In genomic region chr19:10418281-10419199, GRCh38 we compare ENCODE assay signal across 8 cellular contexts. TPM values are rescaled to one million over a fixed set of nuclear protein-coding genes. Genes with fewer than 3 reads are reported as not detected.
DNase-seq lines count a peak whose midpoint lies in the region; ATAC-seq and TF ChIP-seq lines count a peak whose summit lies in the region.

No MANE protein-coding gene starts in this region.

- peaks cover 54% of the 10 kb centered on the region for H3K4me1 ChIP-seq in CD4-positive, CD25-positive, alpha-beta regulatory T cell (ENCODE audit: control insufficient read depth, insufficient read depth, low read length, poor library complexity, severe bottlenecking)
- H3K4me1 ChIP-seq in HEK293 (ENCODE audit: control insufficient read depth, insufficient read depth, low read length) (0 out of 2 replicates have a peak, but pooled peaks cover 8% of the 10 kb centered on the region), adrenal gland (replicated peaks in 1 of 2) (peaks cover 0 to 20% of the 10 kb centered on the region in 2 donors)

- intact Hi-C loops in activated CD4-positive, alpha-beta memory T cell treated with anti-CD3 and anti-CD28 coated beads for 36 hours (cut with micrococcal nuclease), result loop anchor here (1.0 kb wide), 1 partner anchor 18 kb away; no protein-coding TSS in a partner anchor
- intact Hi-C loops in adrenal gland (cut with DNase I), result no loop called here

- CTCF ChIA-PET in HEK293 (lab: Yijun Ruan, JAX), result interaction anchor here (0.6 to 9.1 kb wide), 18 partner anchors 9 to 1670 kb away, joined by 3 to 193 read pairs (median 3); partner anchors contain the start of genes CDC37, ICAM1, QTRT1 and RAVER1
- CTCF ChIA-PET in activated CD4-positive, alpha-beta memory T cell treated with anti-CD3 and anti-CD28 coated beads for 36 hours (lab: Charles Lee), result interaction anchor here (1.3 to 27.2 kb wide), 7 partner anchors 7 to 158 kb away, joined by 5 to 836 read pairs (median 16); partner anchors contain the start of genes CDC37, ICAM1, ICAM5 and PDE4A

- H3K9me3 ChIP-seq in CD4-positive, CD25-positive, alpha-beta regulatory T cell (ENCODE audit: control insufficient read depth in 2 of 2, low read length in 2 of 2), result no peaks in the 10 kb centered on the region
- H3K9me3 ChIP-seq in HEK293 (ENCODE audit: control insufficient read depth, insufficient read depth, low read depth, low read length), result no peaks in the 10 kb centered on the region
- no peaks in the 10 kb centered on the region for H3K9me3 ChIP-seq in adrenal gland (replicated peaks in 1 of 3)

- peak overlapping the region; percentile 56 to 86 (median 73) for H3K27ac Mint-ChIP-seq in CD4-positive, CD25-positive, alpha-beta regulatory T cell
- peak overlapping the region; percentile 66 for H3K27ac Mint-ChIP-seq in activated CD4-positive, alpha-beta memory T cell treated with anti-CD3 and anti-CD28 coated beads for 36 hours

- H3K9me3 Mint-ChIP-seq in CD4-positive, CD25-positive, alpha-beta regulatory T cell, result peaks cover 0 to 11% (median 0%) of the 10 kb centered on the region in 7 donors
- H3K9me3 Mint-ChIP-seq in activated CD4-positive, alpha-beta memory T cell treated with anti-CD3 and anti-CD28 coated beads for 36 hours, result no peaks in the 10 kb centered on the region

- POLR2A ChIA-PET in HEK293 (lab: Yijun Ruan, JAX), result interaction anchor here (0.6 to 1.4 kb wide), 7 partner anchors 9 to 957 kb away, joined by 3 to 8 read pairs (median 4); partner anchors contain the start of genes CDC37, DNM2, ICAM5 and TYK2
- POLR2A ChIA-PET in activated CD4-positive, alpha-beta memory T cell treated with anti-CD3 and anti-CD28 coated beads for 36 hours (lab: Charles Lee), result interaction anchor here (0.6 to 3.0 kb wide), 4 partner anchors 9 to 14 kb away, joined by 3 to 22 read pairs (median 6); partner anchors contain the start of gene CDC37

- peak in 1 of 3 donors; percentile 18 for DNase-seq in CD4-positive, CD25-positive, alpha-beta regulatory T cell
- no peak for DNase-seq in activated CD4-positive, alpha-beta memory T cell treated with anti-CD3 and anti-CD28 coated beads for 36 hours
- DNase-seq in kidney epithelial cell (ENCODE audit: low read depth) (no peak), NCI-H1694 (lab: John Stamatoyannopoulos, UW) (no peak), occipital lobe (lab: John Stamatoyannopoulos, UW) (no peak), adrenal gland (no peak)

- no peak overlapping the region for H3K4me3 ChIP-seq in CD4-positive, CD25-positive, alpha-beta regulatory T cell (ENCODE audit: low read depth, low read length)
- H3K4me3 ChIP-seq in HEK293 (ENCODE audit: low read depth, low read length) (peak overlapping the region; percentile 30; the same call in 1 of the 2 replicates), kidney epithelial cell (ENCODE audit: low read depth, low read length) (no peak overlapping the region), adrenal gland (no peak overlapping the region)

- H3K27ac ChIP-seq in CD4-positive, CD25-positive, alpha-beta regulatory T cell (ENCODE audit: insufficient read depth, low read length, poor library complexity, severe bottlenecking), result no peak overlapping the region
- H3K27ac ChIP-seq in HEK293 (ENCODE audit: extremely low read depth, low read depth, low read length) (no peak overlapping the region), adrenal gland (no peak overlapping the region)

- 3 to 5% (median 5%) methylated on average over 23 to 35 of the region's 35 CpGs for WGBS in adrenal gland, 4 donors

- no peaks in the 10 kb centered on the region for H3K36me3 Mint-ChIP-seq in CD4-positive, CD25-positive, alpha-beta regulatory T cell
- H3K36me3 Mint-ChIP-seq in activated CD4-positive, alpha-beta memory T cell treated with anti-CD3 and anti-CD28 coated beads for 36 hours, result peaks cover 3% of the 10 kb centered on the region

- H3K36me3 ChIP-seq in CD4-positive, CD25-positive, alpha-beta regulatory T cell (ENCODE audit: control insufficient read depth, insufficient read depth, low read length), result no peaks in the 10 kb centered on the region
- H3K36me3 ChIP-seq in HEK293 (ENCODE audit: control insufficient read depth in 2 of 2, insufficient read depth in 1 of 2, low read length in 2 of 2) (no peaks in the 10 kb centered on the region), kidney epithelial cell (ENCODE audit: control insufficient read depth, insufficient read depth, low read length) (no peaks in the 10 kb centered on the region), adrenal gland (replicated peaks in 1 of 2) (no peaks in the 10 kb centered on the region)

- H3K4me3 Mint-ChIP-seq in CD4-positive, CD25-positive, alpha-beta regulatory T cell, result peak overlapping the region; percentile 53 to 86 (median 82)
- peak overlapping the region; percentile 17 for H3K4me3 Mint-ChIP-seq in activated CD4-positive, alpha-beta memory T cell treated with anti-CD3 and anti-CD28 coated beads for 36 hours

- no peak for ATAC-seq in CD4-positive, CD25-positive, alpha-beta regulatory T cell (ENCODE audit: low read depth in 2 of 2)
- ATAC-seq in GM21528 (IDR thresholded peaks at IDR 0.05; ENCODE audit: low FRiP score, unreplicated experiment), result no peak

- TF ChIP-seq CTCF in HEK293 (tag by site-specific recombination; IDR thresholded peaks at IDR 0.05) (no peak; the same call in 1 of the 2 replicates), kidney epithelial cell (IDR thresholded peaks at IDR 0.05; ENCODE audit: insufficient read depth, low read length, poor library complexity, severe bottlenecking) (peak; percentile 18), adrenal gland (IDR thresholded peaks at IDR 0.05) (no peak)

- TF ChIP-seq POLR2A in adrenal gland (IDR thresholded peaks at IDR 0.05), result no peak

- peaks cover 52% of the 10 kb centered on the region for H3K27me3 Mint-ChIP-seq in CD4-positive, CD25-positive, alpha-beta regulatory T cell
- peaks cover 46% of the 10 kb centered on the region for H3K27me3 Mint-ChIP-seq in activated CD4-positive, alpha-beta memory T cell treated with anti-CD3 and anti-CD28 coated beads for 36 hours

- peaks cover 22% of the 10 kb centered on the region for H3K27me3 ChIP-seq in CD4-positive, CD25-positive, alpha-beta regulatory T cell (ENCODE audit: control insufficient read depth, insufficient read depth, low read length)
- peaks cover 70% of the 10 kb centered on the region for H3K27me3 ChIP-seq in kidney epithelial cell (ENCODE audit: control insufficient read depth, insufficient read depth, low read length)
- H3K27me3 ChIP-seq in adrenal gland, result peaks cover 50% of the 10 kb centered on the region

- H3K4me1 Mint-ChIP-seq in CD4-positive, CD25-positive, alpha-beta regulatory T cell, result peaks cover 0 to 57% (median 31%) of the 10 kb centered on the region in 4 donors
- peaks cover 47% of the 10 kb centered on the region for H3K4me1 Mint-ChIP-seq in activated CD4-positive, alpha-beta memory T cell treated with anti-CD3 and anti-CD28 coated beads for 36 hours (ENCODE audit: low read depth)

TF ChIP-seq in HEK293, 187 proteins besides CTCF, POLR2A, EP300 and RAD21 (continues in another document):
- TF ChIP-seq ZBTB11 (tag by site-specific recombination; conservative IDR thresholded peaks at IDR 0.05; ENCODE audit: low read depth) (peak; percentile 21; the same call in 1 of the 2 replicates), ZNF555 (tag by site-specific recombination; conservative IDR thresholded peaks at IDR 0.05) (no peak), ZNF174 (tag by site-specific recombination; IDR thresholded peaks at IDR 0.05) (no peak), ZXDB (tag by site-specific recombination; IDR thresholded peaks at IDR 0.05) (peak; percentile 70)

RNA-seq across cellular contexts. Expression of gene PDE4A, which starts 1.8 kb away (rescaled TPM):
- total RNA-seq in CD4-positive, CD25-positive, alpha-beta regulatory T cell, result 16.6 TPM
- 1 to 10 TPM in 3 of 4 donors, under 1 TPM in 1; 0.86 to 4.2 (median 3.5) TPM for polyA plus RNA-seq in CD4-positive, CD25-positive, alpha-beta regulatory T cell
- 10 to 100 TPM; 15.7 to 17.5 TPM for total RNA-seq in activated CD4-positive, alpha-beta memory T cell treated with anti-CD3 and anti-CD28 coated beads for 36 hours
- total RNA-seq in kidney epithelial cell, result 1.7 and 1.8 TPM in 2 replicates
- 5.6 TPM for total RNA-seq in occipital lobe
- 10 to 100 TPM in 7 of 8 donors, 1 to 10 TPM in 1; 6.2 to 20.4 (median 13.1) TPM for total RNA-seq in adrenal gland
- 1 to 10 TPM; 4.4 to 10.0 (median 6.4) TPM for polyA plus RNA-seq in adrenal gland

RNA-seq across cellular contexts. Expression of gene CDC37, which starts 15.2 kb away (rescaled TPM):
- 229 TPM for total RNA-seq in CD4-positive, CD25-positive, alpha-beta regulatory T cell
- 10 to 100 TPM; 53.4 to 69.9 (median 61.0) TPM for polyA plus RNA-seq in CD4-positive, CD25-positive, alpha-beta regulatory T cell
- total RNA-seq in activated CD4-positive, alpha-beta memory T cell treated with anti-CD3 and anti-CD28 coated beads for 36 hours, result 100 to 1,000 TPM; 189 to 207 TPM
- total RNA-seq in kidney epithelial cell (309 and 327 TPM in 2 replicates), occipital lobe (43.7 TPM), adrenal gland (100 to 1,000 TPM in 3 of 8 donors, 10 to 100 TPM in 5; 72.8 to 137 (median 97.2) TPM)
- polyA plus RNA-seq in adrenal gland, result 100 to 1,000 TPM; 117 to 518 (median 317) TPM

RNA-seq across cellular contexts. Expression of gene TYK2, which starts 38.2 kb away (rescaled TPM):
- total RNA-seq in CD4-positive, CD25-positive, alpha-beta regulatory T cell, result 304 TPM
- polyA plus RNA-seq in CD4-positive, CD25-positive, alpha-beta regulatory T cell, result 10 to 100 TPM; 50.3 to 58.3 (median 53.9) TPM
- 100 to 1,000 TPM; 168 to 186 TPM for total RNA-seq in activated CD4-positive, alpha-beta memory T cell treated with anti-CD3 and anti-CD28 coated beads for 36 hours
- total RNA-seq in kidney epithelial cell (64.8 and 104 TPM in 2 replicates), occipital lobe (26.5 TPM), adrenal gland (100 to 1,000 TPM in 4 of 8 donors, 10 to 100 TPM in 4; 56.1 to 160 (median 104) TPM)
- 100 to 1,000 TPM in 2 of 3 donors, 10 to 100 TPM in 1; 61.5 to 408 (median 297) TPM for polyA plus RNA-seq in adrenal gland
